Comparison of ENCODE assay signal across 1 cellular context in genomic region chr6:52304917-52305316, GRCh38.
TF ChIP-seq lines count a peak whose summit lies in the region.

No MANE protein-coding gene starts in this region.

TF ChIP-seq in GM12878, 131 proteins besides CTCF, POLR2A, EP300 and RAD21 (continued from another document and continues in another):
- no peak for TF ChIP-seq ATF3 (IDR thresholded peaks at IDR 0.05; ENCODE audit: borderline replicate concordance, extremely low read depth, low read depth, low read length)
- TF ChIP-seq MYC (IDR thresholded peaks at IDR 0.05; ENCODE audit: insufficient read depth, insufficient read length, insufficient replicate concordance, low read length, severe bottlenecking) = no peak
- TF ChIP-seq SPI1 (IDR thresholded peaks at IDR 0.05; ENCODE audit: borderline replicate concordance, insufficient read depth, low read depth, low read length) = peak; percentile 91
- TF ChIP-seq BHLHE40 (IDR thresholded peaks at IDR 0.05; ENCODE audit: borderline replicate concordance in 1 of 2, low read depth in 2 of 2, low read length in 1 of 2) = peak; percentile 2 to 29; a peak in 1 of 4 replicates
- TF ChIP-seq BCL11A (IDR thresholded peaks at IDR 0.05; ENCODE audit: low read depth, low read length) = peak; percentile 69
- TF ChIP-seq IKZF1 (conservative IDR thresholded peaks at IDR 0.05) = peak; percentile 74
- TF ChIP-seq IRF4 (IDR thresholded peaks at IDR 0.05; ENCODE audit: low read depth, low read length) = peak; percentile 73
- TF ChIP-seq PAX5 (IDR thresholded peaks at IDR 0.05; ENCODE audit: borderline replicate concordance, low read depth, low read length) = no peak
- TF ChIP-seq CBFB (IDR thresholded peaks at IDR 0.05; ENCODE audit: low read depth) = peak; percentile 25; the same call in 1 of the 2 replicates
- peak; percentile 74 to 84 for TF ChIP-seq IKZF2 (IDR thresholded peaks at IDR 0.05)
- TF ChIP-seq WRNIP1 (IDR thresholded peaks at IDR 0.05; ENCODE audit: borderline replicate concordance, low read depth, low read length) = no peak
- TF ChIP-seq CEBPZ (IDR thresholded peaks at IDR 0.05; ENCODE audit: low read depth, low read length) = no peak
- no peak for TF ChIP-seq POLR2AphosphoS5 (IDR thresholded peaks at IDR 0.05; ENCODE audit: low read length)
- TF ChIP-seq CREM (IDR thresholded peaks at IDR 0.05; ENCODE audit: low read depth) = 0 out of 2 replicates have a peak, but pooled peaks have one; percentile 21
- no peak for TF ChIP-seq EZH2 (IDR thresholded peaks at IDR 0.05; ENCODE audit: borderline replicate concordance, control insufficient read depth, low read depth, low read length)
- TF ChIP-seq SUPT20H (IDR thresholded peaks at IDR 0.05; ENCODE audit: borderline replicate concordance, control insufficient read depth, low read depth, low read length) = no peak
- no peak for TF ChIP-seq EGR1 (IDR thresholded peaks at IDR 0.05; ENCODE audit: borderline replicate concordance in 1 of 2, low read depth in 2 of 2, low read length in 2 of 2)
- TF ChIP-seq POU2F2 (IDR thresholded peaks at IDR 0.05; ENCODE audit: borderline replicate concordance, low read depth, low read length) = 0 out of 3 replicates have a peak, but pooled peaks have one; percentile 20
- TF ChIP-seq ATF7 (IDR thresholded peaks at IDR 0.05; ENCODE audit: low read depth) = no peak
- TF ChIP-seq CBX5 (IDR thresholded peaks at IDR 0.05; ENCODE audit: low read depth) = no peak
- no peak for TF ChIP-seq ZSCAN29 (IDR thresholded peaks at IDR 0.05)
- TF ChIP-seq STAT3 (IDR thresholded peaks at IDR 0.05; ENCODE audit: low read depth, low read length) = no peak
- no peak for TF ChIP-seq RBBP5 (conservative IDR thresholded peaks at IDR 0.05)
- no peak for TF ChIP-seq USF1 (IDR thresholded peaks at IDR 0.05; ENCODE audit: borderline replicate concordance, extremely low read length, insufficient read depth, low read depth, low read length)
- no peak for TF ChIP-seq SMAD5 (IDR thresholded peaks at IDR 0.05; ENCODE audit: low read depth)
- TF ChIP-seq YBX1 (IDR thresholded peaks at IDR 0.05) = no peak
- TF ChIP-seq FOXM1 (IDR thresholded peaks at IDR 0.05; ENCODE audit: low read depth, low read length) = no peak
- TF ChIP-seq ZNF622 (IDR thresholded peaks at IDR 0.05) = no peak
- no peak for TF ChIP-seq TBL1XR1 (IDR thresholded peaks at IDR 0.05; ENCODE audit: low read depth, low read length)
- no peak for TF ChIP-seq RELA (IDR thresholded peaks at IDR 0.05; ENCODE audit: borderline replicate concordance, partially characterized antibody)
- TF ChIP-seq PKNOX1 (IDR thresholded peaks at IDR 0.05) = no peak
- TF ChIP-seq KAT2A (conservative IDR thresholded peaks at IDR 0.05; ENCODE audit: control insufficient read depth, low read depth, low read length) = no peak
- TF ChIP-seq ZNF687 (IDR thresholded peaks at IDR 0.05) = 0 out of 2 replicates have a peak, but pooled peaks have one; percentile 54
- no peak for TF ChIP-seq PML (IDR thresholded peaks at IDR 0.05; ENCODE audit: low read length)
- peak; percentile 1; the same call in 1 of the 2 replicates for TF ChIP-seq RUNX3 (IDR thresholded peaks at IDR 0.05; ENCODE audit: low read length)
- TF ChIP-seq ZNF592 (IDR thresholded peaks at IDR 0.05) = no peak
- no peak for TF ChIP-seq BCLAF1 (IDR thresholded peaks at IDR 0.05)
- TF ChIP-seq HSF1 (IDR thresholded peaks at IDR 0.05; ENCODE audit: low read depth, low read length) = no peak
- TF ChIP-seq RELB (IDR thresholded peaks at IDR 0.05; ENCODE audit: low read depth) = peak; percentile 75
- TF ChIP-seq POLR2AphosphoS2 (IDR thresholded peaks at IDR 0.05; ENCODE audit: low read depth, low read length) = no peak
